Comparison of ENCODE assay signal across 28 cellular contexts in genomic region chr2:208467564-208467963, GRCh38.
"Had no signal": no experiment of that assay in that cellular context is flagged by ENCODE, and none has a peak within 500 bp of the region (broad histone marks: within the 10 kb centered on the region; RNA-seq: fewer than 3 reads in every experiment).

No MANE protein-coding gene starts in this region.

- H3K4me2 ChIP-seq: neural progenitor cell had no signal

- H3K36me3 ChIP-seq: neural progenitor cell, ovary, right lobe of liver, sigmoid colon, suprapubic skin, tibial artery, transverse colon, upper lobe of right lung, uterus had no signal

- H3K4me1 ChIP-seq: neural progenitor cell, parathyroid adenoma, psoas muscle, sigmoid colon, suprapubic skin, tibial artery, transverse colon, uterus had no signal

- H2AFZ ChIP-seq: neural progenitor cell, parathyroid adenoma had no signal

- H3K79me2 ChIP-seq: parathyroid adenoma had no signal

- H3K27ac ChIP-seq: neural progenitor cell, ovary, parathyroid adenoma, psoas muscle, right lobe of liver, sigmoid colon, suprapubic skin, testis, tibial artery, transverse colon, upper lobe of right lung, uterus had no signal

- H3K4me3 ChIP-seq: neural progenitor cell, ovary, psoas muscle, right lobe of liver, sigmoid colon, suprapubic skin, testis, tibial artery, transverse colon, upper lobe of right lung, uterus had no signal

- ATAC-seq: naive thymus-derived CD8-positive, alpha-beta T cell; natural killer cell treated with Interleukin-12 subunit alpha and Interleukin-12 subunit beta and Interleukin-15 and Interleukin-18, amount 100 ng/mL, for 72 hours; psoas muscle; right cardiac atrium; right lobe of liver; stimulated activated memory B cell treated with anti-CD40 and anti-IgM and Interleukin-4, amounts not matched to agents 10 μg/mL and 1 μg/mL and 100 μg/mL, for 72 hours; stimulated activated naive CD8-positive, alpha-beta T cell treated with anti-CD3 and anti-CD28 coated beads, Interleukin-15, amount 100 ng/mL, for 72 hours; stimulated activated naive CD8-positive, alpha-beta T cell treated with anti-CD3 and anti-CD28 coated beads, Interleukin-15, Interleukin-2, amounts not matched to agents 100 U/mL and 50 U/mL, for 24 hours; upper lobe of right lung had no signal

- FAIRE-seq: small intestine had no signal

- H3K9ac ChIP-seq: neural progenitor cell, parathyroid adenoma had no signal

- H3K27me3 ChIP-seq: neural progenitor cell, ovary, right lobe of liver, sigmoid colon, suprapubic skin, testis, tibial artery, transverse colon, upper lobe of right lung, uterus had no signal

- DNase-seq: naive thymus-derived CD8-positive, alpha-beta T cell; occipital lobe; ovary; posterior cingulate gyrus; psoas muscle; right cardiac atrium; right lobe of liver; sigmoid colon; small intestine; stimulated activated CD4-positive, alpha-beta T cell treated with anti-CD3 and anti-CD28 coated beads, Interleukin-15, amount 100 ng/mL, for 24 hours; stimulated activated CD4-positive, alpha-beta T cell treated with anti-CD3 and anti-CD28 coated beads, Interleukin-2, amount 100 ng/mL, for 24 hours; stimulated activated CD4-positive, alpha-beta T cell treated with anti-CD3 and anti-CD28 coated beads, Interleukin-4, amount 100 ng/mL, for 1 hour; stimulated activated CD4-positive, alpha-beta T cell treated with anti-CD3 and anti-CD28 coated beads, Interleukin-4, amount 100 ng/mL, for 4 hours; stimulated activated CD8-positive, alpha-beta memory T cell treated with anti-CD3 and anti-CD28 coated beads, Interleukin-4, amount 100 ng/mL, for 48 hours; stimulated activated naive CD4-positive, alpha-beta T cell; stimulated activated naive CD8-positive, alpha-beta T cell treated with anti-CD3 and anti-CD28 coated beads, Interleukin-15, amount 100 ng/mL, for 72 hours; stimulated activated naive CD8-positive, alpha-beta T cell treated with anti-CD3 and anti-CD28 coated beads, Interleukin-15, Interleukin-2, amounts not matched to agents 100 U/mL and 50 U/mL, for 24 hours; substantia nigra; tibial artery; transverse colon; upper lobe of right lung; uterus had no signal

- H3K9me3 ChIP-seq: ovary, psoas muscle, right lobe of liver, sigmoid colon, testis, tibial artery, transverse colon, upper lobe of right lung, uterus had no signal
